24 cellular contexts compared by ENCODE assay signal in the genomic region with DNA sequence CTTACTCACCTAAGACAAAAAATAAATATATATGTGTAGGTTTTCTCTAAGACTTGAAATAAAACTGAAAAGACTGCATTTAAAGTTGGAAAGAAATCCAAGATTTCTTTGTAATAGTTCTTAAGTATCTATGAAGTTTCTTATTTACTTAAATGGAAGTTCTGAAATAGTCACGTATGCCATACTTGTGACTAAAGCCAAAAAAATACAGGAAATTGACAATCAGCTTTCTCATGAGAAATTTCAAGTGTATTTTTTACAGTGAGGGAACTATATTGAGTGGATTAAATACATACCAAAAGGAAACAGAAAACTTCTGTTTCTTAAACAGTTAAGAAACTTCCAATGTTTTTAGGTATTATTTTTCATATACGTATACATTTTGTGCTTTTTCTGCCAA.
DNase-seq lines count a peak whose midpoint lies in the region; ATAC-seq and TF ChIP-seq lines count a peak whose summit lies in the region.
"Had no signal": no experiment of that assay in that cellular context is flagged by ENCODE, and none has a peak within 500 bp of the region (broad histone marks: within the 10 kb centered on the region; RNA-seq: fewer than 3 reads in every experiment).

No MANE protein-coding gene starts in this region.

- no peak overlapping the region for H2AFZ ChIP-seq in OCI-LY3 (ENCODE audit: low read depth, low read length)
- H2AFZ ChIP-seq: GM23338 had no signal

- H3K4me3 ChIP-seq in left ventricle myocardium inferior (no peak overlapping the region), OCI-LY3 (ENCODE audit: low read length) (no peak overlapping the region), spleen (no peak overlapping the region), ovary (no peak overlapping the region), dorsolateral prefrontal cortex (no peak overlapping the region)
- H3K4me3 ChIP-seq: GM23338, SK-N-MC had no signal

- no peaks in the 10 kb centered on the region for H4K20me1 ChIP-seq in OCI-LY3 (ENCODE audit: insufficient read depth, low read length)

- intact Hi-C loops in left ventricle myocardium inferior (cut with micrococcal nuclease) (no loop called here), Right ventricle myocardium inferior (cut with DNase I) (no loop called here), spleen (cut with DNase I; ENCODE audit: low total_unique reads) (no loop called here), ovary (cut with DNase I) (no loop called here), dorsolateral prefrontal cortex (cut with DNase I) (no loop called here)

- H3K27me3 ChIP-seq in left ventricle myocardium inferior (ENCODE audit: low read depth): no peaks in the 10 kb centered on the region
- no peaks in the 10 kb centered on the region for H3K27me3 ChIP-seq in OCI-LY3 (ENCODE audit: low read depth, low read length)
- no peaks in the 10 kb centered on the region for H3K27me3 ChIP-seq in spleen (replicated peaks in 1 of 7)
- H3K27me3 ChIP-seq in ovary: no peaks in the 10 kb centered on the region
- H3K27me3 ChIP-seq in dorsolateral prefrontal cortex: peaks cover 0 to 4% (median 0%) of the 10 kb centered on the region in 45 donors

- H3K79me2 ChIP-seq in OCI-LY3 (ENCODE audit: low read length): no peaks in the 10 kb centered on the region

- peak overlapping the region; percentile 16 for H3K27ac ChIP-seq in left ventricle myocardium inferior (replicated peaks)
- no peak overlapping the region for H3K27ac ChIP-seq in OCI-LY3 (ENCODE audit: low read length)
- peak overlapping the region in 3 of 8 donors; percentile 26 to 34 (median 29) for H3K27ac ChIP-seq in spleen
- H3K27ac ChIP-seq in ovary: no peak overlapping the region
- no peak overlapping the region for H3K27ac ChIP-seq in dorsolateral prefrontal cortex
- H3K27ac ChIP-seq: 22Rv1, SK-N-MC had no signal

- H3K4me1 ChIP-seq in left ventricle myocardium inferior (no peaks in the 10 kb centered on the region), OCI-LY3 (ENCODE audit: low read length) (peaks cover 5% of the 10 kb centered on the region), spleen (no peaks in the 10 kb centered on the region), ovary (ENCODE audit: insufficient read depth) (no peaks in the 10 kb centered on the region)

- H3K36me3 ChIP-seq in left ventricle myocardium inferior (no peaks in the 10 kb centered on the region), OCI-LY3 (replicated peaks; ENCODE audit: low read depth, low read length) (no peaks in the 10 kb centered on the region), spleen (no peaks in the 10 kb centered on the region), ovary (no peaks in the 10 kb centered on the region)

- WGBS in spleen, 5 donors: 41 to 60% (median 54%) methylated on average over 2 of the region's 2 CpGs
- WGBS in ovary, 3 donors: 21 to 22% (median 21%) methylated on average over 2 of the region's 2 CpGs

- TF ChIP-seq POLR2A in spleen (IDR thresholded peaks at IDR 0.05) (no peak), ovary (IDR thresholded peaks at IDR 0.05) (no peak)

- no peaks in the 10 kb centered on the region for H3K9me3 ChIP-seq in left ventricle myocardium inferior (replicated peaks)
- H3K9me3 ChIP-seq in OCI-LY3 (ENCODE audit: insufficient read depth, low read length): no peaks in the 10 kb centered on the region
- H3K9me3 ChIP-seq in spleen: no peaks in the 10 kb centered on the region
- H3K9me3 ChIP-seq in ovary: no peaks in the 10 kb centered on the region

- DNase-seq in left ventricle myocardium inferior: no peak
- DNase-seq in Right ventricle myocardium inferior (ENCODE audit: missing footprints): no peak
- peak; percentile 6 for DNase-seq in fibroblast of gingiva (ENCODE audit: low read depth)
- no peak for DNase-seq in spleen
- no peak for DNase-seq in ovary
- DNase-seq in dorsolateral prefrontal cortex: no peak
- DNase-seq: AML-193; C1 segment of cervical spinal cord; CD8-positive, alpha-beta memory T cell; DMS53; HCEC 1CT; Karpas-422; NCI-H1417; NCI-H187; NCI-H446; NCI-H526; PC-3; RPMI8226; SHP77 treated with DMSO at 0.1 percent for 48 hours had no signal

- ATAC-seq in Right ventricle myocardium inferior: no peak
- ATAC-seq in HG02973 (IDR thresholded peaks at IDR 0.05; ENCODE audit: unreplicated experiment): no peak
- ATAC-seq: GM23338, PC-3 had no signal

- peak overlapping the region; percentile 39 for H3K4me2 ChIP-seq in OCI-LY3 (ENCODE audit: low read length)
- H3K4me2 ChIP-seq: GM23338 had no signal

- H3K9ac ChIP-seq in OCI-LY3 (ENCODE audit: low read length): no peak overlapping the region

- no peak for TF ChIP-seq CTCF in left ventricle myocardium inferior (IDR thresholded peaks at IDR 0.05; ENCODE audit: borderline replicate concordance)
- TF ChIP-seq CTCF in OCI-LY3 (IDR thresholded peaks at IDR 0.05; ENCODE audit: low read depth, low read length): no peak
- TF ChIP-seq CTCF in spleen (IDR thresholded peaks at IDR 0.05 in 8 of 11, conservative IDR thresholded peaks at IDR 0.05 in 3 of 11): no peak
- no peak for TF ChIP-seq CTCF in ovary (IDR thresholded peaks at IDR 0.05)
- no peak for TF ChIP-seq CTCF in dorsolateral prefrontal cortex (IDR thresholded peaks at IDR 0.05 in 54 of 56, conservative IDR thresholded peaks at IDR 0.05 in 2 of 56; ENCODE audit: low read depth in 1 of 56, partially characterized antibody in 56 of 56)

- TF ChIP-seq EP300 in ovary (IDR thresholded peaks at IDR 0.05): no peak
